8 cellular contexts compared by ENCODE assay signal in the genomic region with DNA sequence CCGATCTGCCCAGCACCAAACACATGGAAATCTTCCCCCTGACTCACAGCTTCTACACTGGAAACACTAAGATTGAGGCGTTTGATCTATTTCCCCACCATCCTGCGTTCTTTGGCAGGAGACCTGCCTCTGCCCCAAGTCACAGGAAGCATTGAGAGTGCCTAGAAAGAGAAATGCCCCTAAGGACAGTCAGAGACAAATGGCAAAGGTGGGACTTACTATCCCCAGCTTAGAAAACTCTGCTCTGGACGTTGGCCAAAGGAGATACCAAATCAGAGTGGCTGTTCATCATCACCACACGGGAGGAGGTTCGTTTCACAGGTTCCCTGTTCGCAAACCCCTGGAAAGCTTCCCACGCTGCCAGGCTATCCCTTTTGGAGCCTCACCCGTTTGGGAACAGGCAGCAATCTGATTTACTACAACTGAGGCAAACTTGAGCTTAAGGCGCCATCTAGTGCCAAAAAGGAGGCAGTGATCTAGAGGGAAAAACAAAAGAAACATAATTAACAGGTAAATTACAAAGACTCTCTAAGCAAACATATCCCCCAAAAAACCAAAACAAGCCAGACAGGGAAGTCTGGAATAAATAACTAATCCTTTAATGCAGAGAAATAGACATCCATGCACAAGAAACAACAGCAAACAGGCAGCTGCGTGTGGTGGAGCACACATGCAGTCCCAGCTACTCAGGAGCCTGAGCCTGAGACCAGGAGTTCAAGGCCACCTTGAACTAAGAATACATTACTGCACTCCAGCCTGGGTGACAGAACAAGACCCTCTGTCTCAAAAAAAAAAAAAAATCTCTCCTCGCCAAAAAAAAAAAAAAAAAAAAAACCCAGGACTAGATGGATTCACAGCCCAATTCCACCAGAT. TPM values are rescaled to one million over a fixed set of nuclear protein-coding genes. Genes with fewer than 3 reads are reported as not detected.
DNase-seq lines count a peak whose midpoint lies in the region; ATAC-seq and TF ChIP-seq lines count a peak whose summit lies in the region.

No MANE protein-coding gene starts in this region.

- TF ChIP-seq CTCF in HEK293 (tag by site-specific recombination; IDR thresholded peaks at IDR 0.05) (no peak), Peyer's patch (IDR thresholded peaks at IDR 0.05) (peak in 4 of 6 experiments; percentile 34 to 47 (median 46)), foreskin fibroblast (IDR thresholded peaks at IDR 0.05; ENCODE audit: low read depth, low read length) (peak; percentile 70), lower leg skin (IDR thresholded peaks at IDR 0.05) (no peak)

- no peaks in the 10 kb centered on the region; the same call in none of the 2 replicates for H3K9me3 ChIP-seq in HEK293 (ENCODE audit: control insufficient read depth, insufficient read depth, low read depth, low read length)
- H3K9me3 ChIP-seq in Peyer's patch = peaks cover 0 to 4% (median 0%) of the 10 kb centered on the region in 4 donors
- no peaks in the 10 kb centered on the region for H3K9me3 ChIP-seq in effector memory CD4-positive, alpha-beta T cell (ENCODE audit: control insufficient read depth, low read length)

- WGBS in lower leg skin, 2 donors = 32% methylated on average over 12 of the region's 12 CpGs

- no peak overlapping the region for H3K4me3 ChIP-seq in HEK293 (ENCODE audit: low read depth, low read length)
- no peak overlapping the region for H3K4me3 ChIP-seq in Peyer's patch
- H3K4me3 ChIP-seq in foreskin fibroblast (ENCODE audit: low read depth in 1 of 2, low read length in 2 of 2) = no peak overlapping the region
- H3K4me3 ChIP-seq in effector memory CD4-positive, alpha-beta T cell (ENCODE audit: insufficient read depth, low read depth, low read length, poor library complexity, severe bottlenecking) = no peak overlapping the region
- no peak overlapping the region for H3K4me3 ChIP-seq in lower leg skin (ENCODE audit: low read depth, poor library complexity, severe bottlenecking)

- TF ChIP-seq POLR2A in Peyer's patch (IDR thresholded peaks at IDR 0.05) (no peak), lower leg skin (IDR thresholded peaks at IDR 0.05) (no peak)

- H3K36me3 ChIP-seq in HEK293 (ENCODE audit: control insufficient read depth in 2 of 2, insufficient read depth in 1 of 2, low read length in 2 of 2) (no peaks in the 10 kb centered on the region), Peyer's patch (no peaks in the 10 kb centered on the region)
- H3K36me3 ChIP-seq in effector memory CD4-positive, alpha-beta T cell (ENCODE audit: control insufficient read depth, insufficient read depth, low read length) = no peaks in the 10 kb centered on the region

- intact Hi-C loops in lower leg skin (cut with DNase I; ENCODE audit: low total_unique reads) = no loop called here

- CTCF ChIA-PET in HEK293 (lab: Yijun Ruan, JAX) = interaction anchor here (0.6 to 2.2 kb wide), 28 partner anchors 9 to 1711 kb away, joined by 3 to 12 read pairs (median 4); no protein-coding TSS in a partner anchor

- no peak for ATAC-seq in HG03354 (IDR thresholded peaks at IDR 0.05; ENCODE audit: poor library complexity, severe bottlenecking, unreplicated experiment)

- peak; percentile 68 for DNase-seq in DMS 273 (lab: John Stamatoyannopoulos, UW; ENCODE audit: unreplicated experiment)
- DNase-seq in Peyer's patch = no peak
- peak; percentile 23 to 66 for DNase-seq in foreskin fibroblast
- no peak for DNase-seq in effector memory CD4-positive, alpha-beta T cell
- DNase-seq in activated gamma-delta T cell treated with Interleukin-2 at 50 U/mL for 16 hours = no peak
- no peak for DNase-seq in lower leg skin (ENCODE audit: low spot score in 2 of 2)

- H3K27ac ChIP-seq in HEK293 (ENCODE audit: extremely low read depth, low read depth, low read length) = no peak overlapping the region
- no peak overlapping the region for H3K27ac ChIP-seq in Peyer's patch
- H3K27ac ChIP-seq in effector memory CD4-positive, alpha-beta T cell (ENCODE audit: insufficient read depth, low read length, poor library complexity, severe bottlenecking) = no peak overlapping the region

- POLR2A ChIA-PET in HEK293 (lab: Yijun Ruan, JAX) = interaction anchor here (0.8 kb wide), 1 partner anchor 1716 kb away, joined by 3 read pairs; no protein-coding TSS in a partner anchor

- H3K27me3 ChIP-seq in Peyer's patch = no peaks in the 10 kb centered on the region
- H3K27me3 ChIP-seq in effector memory CD4-positive, alpha-beta T cell (replicated peaks; ENCODE audit: control insufficient read depth, insufficient read depth, low read length, poor library complexity, severe bottlenecking) = peaks cover 5% of the 10 kb centered on the region

- H3K4me1 ChIP-seq in HEK293 (ENCODE audit: control insufficient read depth, insufficient read depth, low read length) (no peaks in the 10 kb centered on the region), Peyer's patch (no peaks in the 10 kb centered on the region)
- no peaks in the 10 kb centered on the region for H3K4me1 ChIP-seq in effector memory CD4-positive, alpha-beta T cell (ENCODE audit: control insufficient read depth, insufficient read depth, low read length, poor library complexity, severe bottlenecking)

TF ChIP-seq in HEK293, 187 proteins besides CTCF, POLR2A, EP300 and RAD21:
- TF ChIP-seq, protein P1, sequence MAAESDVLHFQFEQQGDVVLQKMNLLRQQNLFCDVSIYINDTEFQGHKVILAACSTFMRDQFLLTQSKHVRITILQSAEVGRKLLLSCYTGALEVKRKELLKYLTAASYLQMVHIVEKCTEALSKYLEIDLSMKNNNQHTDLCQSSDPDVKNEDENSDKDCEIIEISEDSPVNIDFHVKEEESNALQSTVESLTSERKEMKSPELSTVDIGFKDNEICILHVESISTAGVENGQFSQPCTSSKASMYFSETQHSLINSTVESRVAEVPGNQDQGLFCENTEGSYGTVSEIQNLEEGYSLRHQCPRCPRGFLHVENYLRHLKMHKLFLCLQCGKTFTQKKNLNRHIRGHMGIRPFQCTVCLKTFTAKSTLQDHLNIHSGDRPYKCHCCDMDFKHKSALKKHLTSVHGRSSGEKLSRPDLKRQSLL (tag by site-specific recombination; IDR thresholded peaks at IDR 0.05) = no peak
- TF ChIP-seq SETDB1 (IDR thresholded peaks at IDR 0.05; ENCODE audit: insufficient read length, low read length) (peak; percentile 93), ZNF658 (tag by site-specific recombination; IDR thresholded peaks at IDR 0.05) (no peak), ZNF529 (tag by site-specific recombination; IDR thresholded peaks at IDR 0.05; ENCODE audit: insufficient replicate concordance) (no peak), RBAK (tag by site-specific recombination; IDR thresholded peaks at IDR 0.05) (no peak), ZNF239 (tag by site-specific recombination; IDR thresholded peaks at IDR 0.05) (no peak), ZNF654 (tag by site-specific recombination; IDR thresholded peaks at IDR 0.05; ENCODE audit: low read depth) (peak; percentile 80), ZNF549 (tag by site-specific recombination; IDR thresholded peaks at IDR 0.05) (no peak), ZNF48 (tag by site-specific recombination; IDR thresholded peaks at IDR 0.05) (no peak), TRIM28 (IDR thresholded peaks at IDR 0.05; ENCODE audit: borderline replicate concordance, low read length) (peak; percentile 81; the same call in 1 of the 2 replicates), ZNF629 (tag by site-specific recombination; IDR thresholded peaks at IDR 0.05) (no peak), ZNF610 (tag by site-specific recombination; IDR thresholded peaks at IDR 0.05; ENCODE audit: borderline replicate concordance) (no peak)

RNA-seq across cellular contexts. Expression of a gene that starts 48.4 kb away (rescaled TPM):
- total RNA-seq in Peyer's patch (100 to 1,000 TPM in 2 of 4 donors, 10 to 100 TPM in 2; 64.2 to 111 (median 87.3) TPM), lower leg skin (100 to 1,000 TPM in 1 of 4 donors, 10 to 100 TPM in 3; 65.5 to 107 (median 73.4) TPM)

Comparison
In these comparisons a context has a peak if more than half of its experiments do, and no peak if none do; other contexts are left out.
1. DNase-seq: peak in DMS 273 (single experiment) and foreskin fibroblast (2 of 2); none in Peyer's patch (0 of 3), effector memory CD4-positive, alpha-beta T cell (0 of 3), activated gamma-delta T cell treated with Interleukin-2 at 50 U/mL for 16 hours (single experiment) and lower leg skin (0 of 2).
2. CTCF ChIP-seq: peak in Peyer's patch (4 of 6) and foreskin fibroblast (single experiment); none in HEK293 (single experiment) and lower leg skin (0 of 3).